1 cellular context compared by ENCODE assay signal in the genomic region with DNA sequence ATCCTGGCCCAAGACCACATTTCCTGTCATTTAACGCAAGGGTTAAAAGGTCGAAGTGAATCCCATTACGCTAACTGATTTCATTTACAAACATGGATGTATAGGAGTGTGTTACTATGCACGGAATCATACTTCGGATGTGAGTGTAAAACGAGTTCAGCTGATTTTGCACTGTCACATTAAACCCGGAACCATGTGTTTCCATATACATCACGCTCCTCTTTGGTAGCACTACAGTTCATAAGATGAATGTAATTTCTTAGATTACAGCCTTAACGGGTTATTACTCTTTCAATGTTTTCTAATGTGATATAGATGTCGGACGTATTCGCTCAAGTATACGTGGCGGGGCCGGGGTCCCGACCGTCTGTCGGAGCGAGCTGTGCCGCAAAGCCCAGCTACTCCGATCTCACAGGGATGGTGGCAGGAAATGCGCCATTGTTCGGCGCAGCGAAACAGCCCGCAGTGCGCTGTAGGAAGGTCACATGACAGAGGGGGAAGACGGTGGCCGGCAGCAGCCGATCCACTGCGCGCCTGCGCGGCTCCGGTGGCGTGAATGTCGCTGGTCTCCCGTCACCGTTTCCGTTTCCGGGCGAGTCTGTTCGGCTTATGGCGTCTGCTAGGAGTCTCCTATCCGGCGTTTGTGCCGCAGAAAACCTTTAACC.
TF ChIP-seq lines count a peak whose summit lies in the region.

No MANE protein-coding gene starts in this region.

TF ChIP-seq in HepG2, 621 proteins besides CTCF, POLR2A, EP300 and RAD21 (continued from another document and continues in another):
- TF ChIP-seq, protein P1, sequence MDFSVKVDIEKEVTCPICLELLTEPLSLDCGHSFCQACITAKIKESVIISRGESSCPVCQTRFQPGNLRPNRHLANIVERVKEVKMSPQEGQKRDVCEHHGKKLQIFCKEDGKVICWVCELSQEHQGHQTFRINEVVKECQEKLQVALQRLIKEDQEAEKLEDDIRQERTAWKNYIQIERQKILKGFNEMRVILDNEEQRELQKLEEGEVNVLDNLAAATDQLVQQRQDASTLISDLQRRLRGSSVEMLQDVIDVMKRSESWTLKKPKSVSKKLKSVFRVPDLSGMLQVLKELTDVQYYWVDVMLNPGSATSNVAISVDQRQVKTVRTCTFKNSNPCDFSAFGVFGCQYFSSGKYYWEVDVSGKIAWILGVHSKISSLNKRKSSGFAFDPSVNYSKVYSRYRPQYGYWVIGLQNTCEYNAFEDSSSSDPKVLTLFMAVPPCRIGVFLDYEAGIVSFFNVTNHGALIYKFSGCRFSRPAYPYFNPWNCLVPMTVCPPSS (IDR thresholded peaks at IDR 0.05), result no peak
- TF ChIP-seq ISL2 (CRISPR knock-in tag; IDR thresholded peaks at IDR 0.05), result no peak
- TF ChIP-seq, protein P2, sequence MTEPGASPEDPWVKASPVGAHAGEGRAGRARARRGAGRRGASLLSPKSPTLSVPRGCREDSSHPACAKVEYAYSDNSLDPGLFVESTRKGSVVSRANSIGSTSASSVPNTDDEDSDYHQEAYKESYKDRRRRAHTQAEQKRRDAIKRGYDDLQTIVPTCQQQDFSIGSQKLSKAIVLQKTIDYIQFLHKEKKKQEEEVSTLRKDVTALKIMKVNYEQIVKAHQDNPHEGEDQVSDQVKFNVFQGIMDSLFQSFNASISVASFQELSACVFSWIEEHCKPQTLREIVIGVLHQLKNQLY (CRISPR knock-in tag; IDR thresholded peaks at IDR 0.05), result no peak
- TF ChIP-seq RFX5 (IDR thresholded peaks at IDR 0.05; ENCODE audit: low read depth, low read length), result no peak
- TF ChIP-seq, protein P3, sequence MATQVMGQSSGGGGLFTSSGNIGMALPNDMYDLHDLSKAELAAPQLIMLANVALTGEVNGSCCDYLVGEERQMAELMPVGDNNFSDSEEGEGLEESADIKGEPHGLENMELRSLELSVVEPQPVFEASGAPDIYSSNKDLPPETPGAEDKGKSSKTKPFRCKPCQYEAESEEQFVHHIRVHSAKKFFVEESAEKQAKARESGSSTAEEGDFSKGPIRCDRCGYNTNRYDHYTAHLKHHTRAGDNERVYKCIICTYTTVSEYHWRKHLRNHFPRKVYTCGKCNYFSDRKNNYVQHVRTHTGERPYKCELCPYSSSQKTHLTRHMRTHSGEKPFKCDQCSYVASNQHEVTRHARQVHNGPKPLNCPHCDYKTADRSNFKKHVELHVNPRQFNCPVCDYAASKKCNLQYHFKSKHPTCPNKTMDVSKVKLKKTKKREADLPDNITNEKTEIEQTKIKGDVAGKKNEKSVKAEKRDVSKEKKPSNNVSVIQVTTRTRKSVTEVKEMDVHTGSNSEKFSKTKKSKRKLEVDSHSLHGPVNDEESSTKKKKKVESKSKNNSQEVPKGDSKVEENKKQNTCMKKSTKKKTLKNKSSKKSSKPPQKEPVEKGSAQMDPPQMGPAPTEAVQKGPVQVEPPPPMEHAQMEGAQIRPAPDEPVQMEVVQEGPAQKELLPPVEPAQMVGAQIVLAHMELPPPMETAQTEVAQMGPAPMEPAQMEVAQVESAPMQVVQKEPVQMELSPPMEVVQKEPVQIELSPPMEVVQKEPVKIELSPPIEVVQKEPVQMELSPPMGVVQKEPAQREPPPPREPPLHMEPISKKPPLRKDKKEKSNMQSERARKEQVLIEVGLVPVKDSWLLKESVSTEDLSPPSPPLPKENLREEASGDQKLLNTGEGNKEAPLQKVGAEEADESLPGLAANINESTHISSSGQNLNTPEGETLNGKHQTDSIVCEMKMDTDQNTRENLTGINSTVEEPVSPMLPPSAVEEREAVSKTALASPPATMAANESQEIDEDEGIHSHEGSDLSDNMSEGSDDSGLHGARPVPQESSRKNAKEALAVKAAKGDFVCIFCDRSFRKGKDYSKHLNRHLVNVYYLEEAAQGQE (IDR thresholded peaks at IDR 0.05; ENCODE audit: borderline replicate concordance in 1 of 2, low read depth in 1 of 2, low read length in 2 of 2), result no peak
- TF ChIP-seq THYN1 (CRISPR knock-in tag; IDR thresholded peaks at IDR 0.05; ENCODE audit: borderline replicate concordance, low read depth), result no peak
- TF ChIP-seq, protein P4, sequence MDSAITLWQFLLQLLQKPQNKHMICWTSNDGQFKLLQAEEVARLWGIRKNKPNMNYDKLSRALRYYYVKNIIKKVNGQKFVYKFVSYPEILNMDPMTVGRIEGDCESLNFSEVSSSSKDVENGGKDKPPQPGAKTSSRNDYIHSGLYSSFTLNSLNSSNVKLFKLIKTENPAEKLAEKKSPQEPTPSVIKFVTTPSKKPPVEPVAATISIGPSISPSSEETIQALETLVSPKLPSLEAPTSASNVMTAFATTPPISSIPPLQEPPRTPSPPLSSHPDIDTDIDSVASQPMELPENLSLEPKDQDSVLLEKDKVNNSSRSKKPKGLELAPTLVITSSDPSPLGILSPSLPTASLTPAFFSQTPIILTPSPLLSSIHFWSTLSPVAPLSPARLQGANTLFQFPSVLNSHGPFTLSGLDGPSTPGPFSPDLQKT (CRISPR knock-in tag; IDR thresholded peaks at IDR 0.05; ENCODE audit: borderline replicate concordance), result peak; percentile 38; the same call in 1 of the 2 replicates
- TF ChIP-seq, protein P5, sequence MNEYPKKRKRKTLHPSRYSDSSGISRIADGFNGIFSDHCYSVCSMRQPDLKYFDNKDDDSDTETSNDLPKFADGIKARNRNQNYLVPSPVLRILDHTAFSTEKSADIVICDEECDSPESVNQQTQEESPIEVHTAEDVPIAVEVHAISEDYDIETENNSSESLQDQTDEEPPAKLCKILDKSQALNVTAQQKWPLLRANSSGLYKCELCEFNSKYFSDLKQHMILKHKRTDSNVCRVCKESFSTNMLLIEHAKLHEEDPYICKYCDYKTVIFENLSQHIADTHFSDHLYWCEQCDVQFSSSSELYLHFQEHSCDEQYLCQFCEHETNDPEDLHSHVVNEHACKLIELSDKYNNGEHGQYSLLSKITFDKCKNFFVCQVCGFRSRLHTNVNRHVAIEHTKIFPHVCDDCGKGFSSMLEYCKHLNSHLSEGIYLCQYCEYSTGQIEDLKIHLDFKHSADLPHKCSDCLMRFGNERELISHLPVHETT (CRISPR knock-in tag; conservative IDR thresholded peaks at IDR 0.05), result no peak
- TF ChIP-seq ZNF354B (CRISPR knock-in tag; IDR thresholded peaks at IDR 0.05), result no peak
- TF ChIP-seq, protein P6, sequence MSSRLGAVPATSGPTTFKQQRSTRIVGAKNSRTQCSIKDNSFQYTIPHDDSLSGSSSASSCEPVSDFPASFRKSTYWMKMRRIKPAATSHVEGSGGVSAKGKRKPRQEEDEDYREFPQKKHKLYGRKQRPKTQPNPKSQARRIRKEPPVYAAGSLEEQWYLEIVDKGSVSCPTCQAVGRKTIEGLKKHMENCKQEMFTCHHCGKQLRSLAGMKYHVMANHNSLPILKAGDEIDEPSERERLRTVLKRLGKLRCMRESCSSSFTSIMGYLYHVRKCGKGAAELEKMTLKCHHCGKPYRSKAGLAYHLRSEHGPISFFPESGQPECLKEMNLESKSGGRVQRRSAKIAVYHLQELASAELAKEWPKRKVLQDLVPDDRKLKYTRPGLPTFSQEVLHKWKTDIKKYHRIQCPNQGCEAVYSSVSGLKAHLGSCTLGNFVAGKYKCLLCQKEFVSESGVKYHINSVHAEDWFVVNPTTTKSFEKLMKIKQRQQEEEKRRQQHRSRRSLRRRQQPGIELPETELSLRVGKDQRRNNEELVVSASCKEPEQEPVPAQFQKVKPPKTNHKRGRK (CRISPR knock-in tag; IDR thresholded peaks at IDR 0.05), result no peak
- TF ChIP-seq CEBPB (IDR thresholded peaks at IDR 0.05; ENCODE audit: borderline replicate concordance, low read depth, low read length), result no peak
- no peak for TF ChIP-seq ZBTB42 (CRISPR knock-in tag; IDR thresholded peaks at IDR 0.05)
- TF ChIP-seq, protein P7, sequence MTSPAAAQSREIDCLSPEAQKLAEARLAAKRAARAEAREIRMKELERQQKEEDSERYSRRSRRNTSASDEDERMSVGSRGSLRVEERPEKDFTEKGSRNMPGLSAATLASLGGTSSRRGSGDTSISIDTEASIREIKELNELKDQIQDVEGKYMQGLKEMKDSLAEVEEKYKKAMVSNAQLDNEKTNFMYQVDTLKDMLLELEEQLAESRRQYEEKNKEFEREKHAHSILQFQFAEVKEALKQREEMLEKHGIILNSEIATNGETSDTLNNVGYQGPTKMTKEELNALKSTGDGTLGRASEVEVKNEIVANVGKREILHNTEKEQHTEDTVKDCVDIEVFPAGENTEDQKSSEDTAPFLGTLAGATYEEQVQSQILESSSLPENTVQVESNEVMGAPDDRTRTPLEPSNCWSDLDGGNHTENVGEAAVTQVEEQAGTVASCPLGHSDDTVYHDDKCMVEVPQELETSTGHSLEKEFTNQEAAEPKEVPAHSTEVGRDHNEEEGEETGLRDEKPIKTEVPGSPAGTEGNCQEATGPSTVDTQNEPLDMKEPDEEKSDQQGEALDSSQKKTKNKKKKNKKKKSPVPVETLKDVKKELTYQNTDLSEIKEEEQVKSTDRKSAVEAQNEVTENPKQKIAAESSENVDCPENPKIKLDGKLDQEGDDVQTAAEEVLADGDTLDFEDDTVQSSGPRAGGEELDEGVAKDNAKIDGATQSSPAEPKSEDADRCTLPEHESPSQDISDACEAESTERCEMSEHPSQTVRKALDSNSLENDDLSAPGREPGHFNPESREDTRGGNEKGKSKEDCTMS (CRISPR knock-in tag; conservative IDR thresholded peaks at IDR 0.05), result no peak
- no peak for TF ChIP-seq ZNF775 (CRISPR knock-in tag; IDR thresholded peaks at IDR 0.05; ENCODE audit: borderline replicate concordance)
- no peak for TF ChIP-seq ZNF441 (CRISPR knock-in tag; IDR thresholded peaks at IDR 0.05; ENCODE audit: borderline replicate concordance)
- no peak for TF ChIP-seq ZFP90 (CRISPR knock-in tag; IDR thresholded peaks at IDR 0.05; ENCODE audit: borderline replicate concordance)
- TF ChIP-seq SALL1 (CRISPR knock-in tag; IDR thresholded peaks at IDR 0.05), result peak; percentile 53; the same call in 1 of the 2 replicates
- TF ChIP-seq, protein P8, sequence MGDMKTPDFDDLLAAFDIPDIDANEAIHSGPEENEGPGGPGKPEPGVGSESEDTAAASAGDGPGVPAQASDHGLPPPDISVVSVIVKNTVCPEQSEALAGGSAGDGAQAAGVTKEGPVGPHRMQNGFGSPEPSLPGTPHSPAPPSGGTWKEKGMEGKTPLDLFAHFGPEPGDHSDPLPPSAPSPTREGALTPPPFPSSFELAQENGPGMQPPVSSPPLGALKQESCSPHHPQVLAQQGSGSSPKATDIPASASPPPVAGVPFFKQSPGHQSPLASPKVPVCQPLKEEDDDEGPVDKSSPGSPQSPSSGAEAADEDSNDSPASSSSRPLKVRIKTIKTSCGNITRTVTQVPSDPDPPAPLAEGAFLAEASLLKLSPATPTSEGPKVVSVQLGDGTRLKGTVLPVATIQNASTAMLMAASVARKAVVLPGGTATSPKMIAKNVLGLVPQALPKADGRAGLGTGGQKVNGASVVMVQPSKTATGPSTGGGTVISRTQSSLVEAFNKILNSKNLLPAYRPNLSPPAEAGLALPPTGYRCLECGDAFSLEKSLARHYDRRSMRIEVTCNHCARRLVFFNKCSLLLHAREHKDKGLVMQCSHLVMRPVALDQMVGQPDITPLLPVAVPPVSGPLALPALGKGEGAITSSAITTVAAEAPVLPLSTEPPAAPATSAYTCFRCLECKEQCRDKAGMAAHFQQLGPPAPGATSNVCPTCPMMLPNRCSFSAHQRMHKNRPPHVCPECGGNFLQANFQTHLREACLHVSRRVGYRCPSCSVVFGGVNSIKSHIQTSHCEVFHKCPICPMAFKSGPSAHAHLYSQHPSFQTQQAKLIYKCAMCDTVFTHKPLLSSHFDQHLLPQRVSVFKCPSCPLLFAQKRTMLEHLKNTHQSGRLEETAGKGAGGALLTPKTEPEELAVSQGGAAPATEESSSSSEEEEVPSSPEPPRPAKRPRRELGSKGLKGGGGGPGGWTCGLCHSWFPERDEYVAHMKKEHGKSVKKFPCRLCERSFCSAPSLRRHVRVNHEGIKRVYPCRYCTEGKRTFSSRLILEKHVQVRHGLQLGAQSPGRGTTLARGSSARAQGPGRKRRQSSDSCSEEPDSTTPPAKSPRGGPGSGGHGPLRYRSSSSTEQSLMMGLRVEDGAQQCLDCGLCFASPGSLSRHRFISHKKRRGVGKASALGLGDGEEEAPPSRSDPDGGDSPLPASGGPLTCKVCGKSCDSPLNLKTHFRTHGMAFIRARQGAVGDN (CRISPR knock-in tag; IDR thresholded peaks at IDR 0.05), result peak; percentile 63
- TF ChIP-seq ZNF501 (CRISPR knock-in tag; IDR thresholded peaks at IDR 0.05), result no peak
- no peak for TF ChIP-seq GLI4 (CRISPR knock-in tag; IDR thresholded peaks at IDR 0.05; ENCODE audit: borderline replicate concordance)
- TF ChIP-seq SRF (IDR thresholded peaks at IDR 0.05; ENCODE audit: low read depth, low read length), result no peak
- TF ChIP-seq ZNF615 (CRISPR knock-in tag; IDR thresholded peaks at IDR 0.05; ENCODE audit: borderline replicate concordance), result no peak
- peak; percentile 57; the same call in 1 of the 2 replicates for TF ChIP-seq ZMAT3 (CRISPR knock-in tag; conservative IDR thresholded peaks at IDR 0.05)
- TF ChIP-seq HDAC6 (IDR thresholded peaks at IDR 0.05; ENCODE audit: low read depth, low read length), result no peak
- TF ChIP-seq RNF2 (conservative IDR thresholded peaks at IDR 0.05; ENCODE audit: low read depth), result no peak
- no peak for TF ChIP-seq KLF16 (CRISPR knock-in tag; IDR thresholded peaks at IDR 0.05)
- TF ChIP-seq DMAP1 (CRISPR knock-in tag; IDR thresholded peaks at IDR 0.05), result no peak
- TF ChIP-seq ZFP1 (CRISPR knock-in tag; IDR thresholded peaks at IDR 0.05), result no peak
- TF ChIP-seq, protein P9, sequence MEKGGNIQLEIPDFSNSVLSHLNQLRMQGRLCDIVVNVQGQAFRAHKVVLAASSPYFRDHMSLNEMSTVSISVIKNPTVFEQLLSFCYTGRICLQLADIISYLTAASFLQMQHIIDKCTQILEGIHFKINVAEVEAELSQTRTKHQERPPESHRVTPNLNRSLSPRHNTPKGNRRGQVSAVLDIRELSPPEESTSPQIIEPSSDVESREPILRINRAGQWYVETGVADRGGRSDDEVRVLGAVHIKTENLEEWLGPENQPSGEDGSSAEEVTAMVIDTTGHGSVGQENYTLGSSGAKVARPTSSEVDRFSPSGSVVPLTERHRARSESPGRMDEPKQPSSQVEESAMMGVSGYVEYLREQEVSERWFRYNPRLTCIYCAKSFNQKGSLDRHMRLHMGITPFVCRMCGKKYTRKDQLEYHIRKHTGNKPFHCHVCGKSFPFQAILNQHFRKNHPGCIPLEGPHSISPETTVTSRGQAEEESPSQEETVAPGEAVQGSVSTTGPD (CRISPR knock-in tag; IDR thresholded peaks at IDR 0.05), result no peak
- TF ChIP-seq ATM (IDR thresholded peaks at IDR 0.05; ENCODE audit: borderline replicate concordance), result no peak
- TF ChIP-seq, protein P10, sequence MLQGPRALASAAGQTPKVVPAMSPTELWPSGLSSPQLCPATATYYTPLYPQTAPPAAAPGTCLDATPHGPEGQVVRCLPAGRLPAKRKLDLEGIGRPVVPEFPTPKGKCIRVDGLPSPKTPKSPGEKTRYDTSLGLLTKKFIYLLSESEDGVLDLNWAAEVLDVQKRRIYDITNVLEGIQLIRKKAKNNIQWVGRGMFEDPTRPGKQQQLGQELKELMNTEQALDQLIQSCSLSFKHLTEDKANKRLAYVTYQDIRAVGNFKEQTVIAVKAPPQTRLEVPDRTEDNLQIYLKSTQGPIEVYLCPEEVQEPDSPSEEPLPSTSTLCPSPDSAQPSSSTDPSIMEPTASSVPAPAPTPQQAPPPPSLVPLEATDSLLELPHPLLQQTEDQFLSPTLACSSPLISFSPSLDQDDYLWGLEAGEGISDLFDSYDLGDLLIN (CRISPR knock-in tag; IDR thresholded peaks at IDR 0.05; ENCODE audit: borderline replicate concordance), result no peak
- TF ChIP-seq EED (CRISPR knock-in tag; IDR thresholded peaks at IDR 0.05), result 0 out of 2 replicates have a peak, but pooled peaks have one; percentile 32
- no peak for TF ChIP-seq SKI (IDR thresholded peaks at IDR 0.05; ENCODE audit: partially characterized antibody)
